Comparison of ENCODE assay signal across 1 cellular context in the genomic region with DNA sequence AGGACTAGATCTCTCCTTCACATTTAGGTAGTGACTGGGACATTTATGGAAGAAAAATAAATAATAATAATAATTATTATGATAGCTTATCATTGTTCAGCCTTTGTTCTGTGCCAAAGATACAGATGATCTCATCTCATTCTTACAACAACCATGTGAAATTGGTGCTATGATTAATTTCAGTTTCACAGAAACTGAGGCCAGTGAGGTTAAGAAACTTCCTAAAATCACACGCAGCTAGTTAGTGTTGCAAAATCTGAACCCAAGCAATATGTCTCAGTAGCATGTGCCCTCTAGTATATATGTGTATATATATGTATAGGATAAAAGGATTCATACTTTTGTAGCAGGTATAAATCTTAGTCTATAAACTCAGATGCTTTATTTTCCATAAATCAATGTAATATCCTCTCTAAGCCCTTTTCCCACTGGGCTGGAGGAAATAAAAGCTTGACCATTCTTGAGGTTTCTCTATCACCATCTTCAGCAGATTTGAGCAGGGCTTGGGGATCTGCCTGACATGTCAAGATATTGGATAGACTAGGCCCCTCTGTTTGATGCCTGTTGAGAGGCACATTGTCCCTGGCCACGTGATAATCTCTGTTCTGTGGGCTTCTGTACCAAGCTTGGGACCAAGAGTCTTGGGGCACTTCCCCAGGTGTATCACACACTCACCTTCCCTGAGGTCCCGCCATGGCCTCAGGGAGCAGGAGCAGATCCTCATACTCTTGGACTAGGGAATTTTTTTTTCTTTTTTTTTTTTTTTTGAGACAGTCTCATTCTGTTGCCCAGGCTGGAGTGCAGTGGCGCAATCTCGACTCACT.
TF ChIP-seq lines count a peak whose summit lies in the region.

No MANE protein-coding gene starts in this region.

TF ChIP-seq in GM12878, 131 proteins besides CTCF, POLR2A, EP300 and RAD21 (continued from another document and continues in another):
- no peak for TF ChIP-seq TBL1XR1 (IDR thresholded peaks at IDR 0.05; ENCODE audit: low read depth, low read length)
- peak; percentile 75 for TF ChIP-seq JUNB (IDR thresholded peaks at IDR 0.05)
- no peak for TF ChIP-seq CHD4 (IDR thresholded peaks at IDR 0.05)
- TF ChIP-seq RBBP5 (conservative IDR thresholded peaks at IDR 0.05) = no peak
- TF ChIP-seq TCF7 (IDR thresholded peaks at IDR 0.05; ENCODE audit: borderline replicate concordance) = no peak
- TF ChIP-seq POLR2AphosphoS2 (IDR thresholded peaks at IDR 0.05; ENCODE audit: low read depth, low read length) = no peak
- no peak for TF ChIP-seq ETV6 (conservative IDR thresholded peaks at IDR 0.05 in 1 of 2, IDR thresholded peaks at IDR 0.05 in 1 of 2; ENCODE audit: borderline replicate concordance in 1 of 2, low read depth in 1 of 2)
- TF ChIP-seq, protein P1, sequence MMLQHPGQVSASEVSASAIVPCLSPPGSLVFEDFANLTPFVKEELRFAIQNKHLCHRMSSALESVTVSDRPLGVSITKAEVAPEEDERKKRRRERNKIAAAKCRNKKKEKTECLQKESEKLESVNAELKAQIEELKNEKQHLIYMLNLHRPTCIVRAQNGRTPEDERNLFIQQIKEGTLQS (IDR thresholded peaks at IDR 0.05; ENCODE audit: borderline replicate concordance, extremely low read depth, low read depth, low read length) = no peak
- TF ChIP-seq, protein P2, sequence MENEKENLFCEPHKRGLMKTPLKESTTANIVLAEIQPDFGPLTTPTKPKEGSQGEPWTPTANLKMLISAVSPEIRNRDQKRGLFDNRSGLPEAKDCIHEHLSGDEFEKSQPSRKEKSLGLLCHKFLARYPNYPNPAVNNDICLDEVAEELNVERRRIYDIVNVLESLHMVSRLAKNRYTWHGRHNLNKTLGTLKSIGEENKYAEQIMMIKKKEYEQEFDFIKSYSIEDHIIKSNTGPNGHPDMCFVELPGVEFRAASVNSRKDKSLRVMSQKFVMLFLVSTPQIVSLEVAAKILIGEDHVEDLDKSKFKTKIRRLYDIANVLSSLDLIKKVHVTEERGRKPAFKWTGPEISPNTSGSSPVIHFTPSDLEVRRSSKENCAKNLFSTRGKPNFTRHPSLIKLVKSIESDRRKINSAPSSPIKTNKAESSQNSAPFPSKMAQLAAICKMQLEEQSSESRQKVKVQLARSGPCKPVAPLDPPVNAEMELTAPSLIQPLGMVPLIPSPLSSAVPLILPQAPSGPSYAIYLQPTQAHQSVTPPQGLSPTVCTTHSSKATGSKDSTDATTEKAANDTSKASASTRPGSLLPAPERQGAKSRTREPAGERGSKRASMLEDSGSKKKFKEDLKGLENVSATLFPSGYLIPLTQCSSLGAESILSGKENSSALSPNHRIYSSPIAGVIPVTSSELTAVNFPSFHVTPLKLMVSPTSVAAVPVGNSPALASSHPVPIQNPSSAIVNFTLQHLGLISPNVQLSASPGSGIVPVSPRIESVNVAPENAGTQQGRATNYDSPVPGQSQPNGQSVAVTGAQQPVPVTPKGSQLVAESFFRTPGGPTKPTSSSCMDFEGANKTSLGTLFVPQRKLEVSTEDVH (IDR thresholded peaks at IDR 0.05; ENCODE audit: low read depth, partially characterized antibody) = no peak
- no peak for TF ChIP-seq ZBTB4 (CRISPR knock-in tag; IDR thresholded peaks at IDR 0.05)
- no peak for TF ChIP-seq SREBF2 (IDR thresholded peaks at IDR 0.05; ENCODE audit: low read length)
- TF ChIP-seq MTA3 (IDR thresholded peaks at IDR 0.05; ENCODE audit: borderline replicate concordance, low read length) = no peak
- TF ChIP-seq FOXM1 (IDR thresholded peaks at IDR 0.05; ENCODE audit: low read depth, low read length) = peak; percentile 60; the same call in 1 of the 2 replicates
- no peak for TF ChIP-seq PRDM15 (CRISPR knock-in tag; IDR thresholded peaks at IDR 0.05)
- no peak for TF ChIP-seq WRNIP1 (IDR thresholded peaks at IDR 0.05; ENCODE audit: borderline replicate concordance, low read depth, low read length)
- no peak for TF ChIP-seq RELA (IDR thresholded peaks at IDR 0.05; ENCODE audit: borderline replicate concordance, partially characterized antibody)
- TF ChIP-seq TARDBP (IDR thresholded peaks at IDR 0.05; ENCODE audit: borderline replicate concordance) = no peak
- TF ChIP-seq, protein P3, sequence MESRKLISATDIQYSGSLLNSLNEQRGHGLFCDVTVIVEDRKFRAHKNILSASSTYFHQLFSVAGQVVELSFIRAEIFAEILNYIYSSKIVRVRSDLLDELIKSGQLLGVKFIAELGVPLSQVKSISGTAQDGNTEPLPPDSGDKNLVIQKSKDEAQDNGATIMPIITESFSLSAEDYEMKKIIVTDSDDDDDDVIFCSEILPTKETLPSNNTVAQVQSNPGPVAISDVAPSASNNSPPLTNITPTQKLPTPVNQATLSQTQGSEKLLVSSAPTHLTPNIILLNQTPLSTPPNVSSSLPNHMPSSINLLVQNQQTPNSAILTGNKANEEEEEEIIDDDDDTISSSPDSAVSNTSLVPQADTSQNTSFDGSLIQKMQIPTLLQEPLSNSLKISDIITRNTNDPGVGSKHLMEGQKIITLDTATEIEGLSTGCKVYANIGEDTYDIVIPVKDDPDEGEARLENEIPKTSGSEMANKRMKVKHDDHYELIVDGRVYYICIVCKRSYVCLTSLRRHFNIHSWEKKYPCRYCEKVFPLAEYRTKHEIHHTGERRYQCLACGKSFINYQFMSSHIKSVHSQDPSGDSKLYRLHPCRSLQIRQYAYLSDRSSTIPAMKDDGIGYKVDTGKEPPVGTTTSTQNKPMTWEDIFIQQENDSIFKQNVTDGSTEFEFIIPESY (IDR thresholded peaks at IDR 0.05) = no peak
- TF ChIP-seq ATF2 (IDR thresholded peaks at IDR 0.05; ENCODE audit: low read length) = peak; percentile 71
- no peak for TF ChIP-seq REST (IDR thresholded peaks at IDR 0.05; ENCODE audit: low read depth, low read length)
- peak; percentile 71 for TF ChIP-seq RUNX3 (IDR thresholded peaks at IDR 0.05; ENCODE audit: low read length)
- TF ChIP-seq ZZZ3 (IDR thresholded peaks at IDR 0.05; ENCODE audit: control insufficient read depth, insufficient read length, low read depth) = no peak
- no peak for TF ChIP-seq BRCA1 (IDR thresholded peaks at IDR 0.05; ENCODE audit: low read depth, low read length)
- no peak for TF ChIP-seq CHD1 (IDR thresholded peaks at IDR 0.05; ENCODE audit: low read depth, low read length)
- no peak for TF ChIP-seq FOXK2 (IDR thresholded peaks at IDR 0.05)
- no peak for TF ChIP-seq EGR1 (IDR thresholded peaks at IDR 0.05; ENCODE audit: borderline replicate concordance in 1 of 2, low read depth in 2 of 2, low read length in 2 of 2)
- TF ChIP-seq SP1 (IDR thresholded peaks at IDR 0.05; ENCODE audit: low read depth, low read length) = no peak
- no peak for TF ChIP-seq PAX8 (IDR thresholded peaks at IDR 0.05)
- TF ChIP-seq, protein P4, sequence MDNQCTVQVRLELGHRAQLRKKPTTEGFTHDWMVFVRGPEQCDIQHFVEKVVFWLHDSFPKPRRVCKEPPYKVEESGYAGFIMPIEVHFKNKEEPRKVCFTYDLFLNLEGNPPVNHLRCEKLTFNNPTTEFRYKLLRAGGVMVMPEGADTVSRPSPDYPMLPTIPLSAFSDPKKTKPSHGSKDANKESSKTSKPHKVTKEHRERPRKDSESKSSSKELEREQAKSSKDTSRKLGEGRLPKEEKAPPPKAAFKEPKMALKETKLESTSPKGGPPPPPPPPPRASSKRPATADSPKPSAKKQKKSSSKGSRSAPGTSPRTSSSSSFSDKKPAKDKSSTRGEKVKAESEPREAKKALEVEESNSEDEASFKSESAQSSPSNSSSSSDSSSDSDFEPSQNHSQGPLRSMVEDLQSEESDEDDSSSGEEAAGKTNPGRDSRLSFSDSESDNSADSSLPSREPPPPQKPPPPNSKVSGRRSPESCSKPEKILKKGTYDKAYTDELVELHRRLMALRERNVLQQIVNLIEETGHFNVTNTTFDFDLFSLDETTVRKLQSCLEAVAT (IDR thresholded peaks at IDR 0.05) = no peak
- no peak for TF ChIP-seq YY1 (IDR thresholded peaks at IDR 0.05; ENCODE audit: low read depth, low read length)
- TF ChIP-seq RFX5 (IDR thresholded peaks at IDR 0.05; ENCODE audit: low read depth, low read length) = no peak
- TF ChIP-seq ZNF384 (IDR thresholded peaks at IDR 0.05; ENCODE audit: borderline replicate concordance, low read depth, low read length) = no peak
- TF ChIP-seq JUND (IDR thresholded peaks at IDR 0.05; ENCODE audit: low read depth, low read length) = no peak
- no peak for TF ChIP-seq CBFB (IDR thresholded peaks at IDR 0.05; ENCODE audit: low read depth)
- TF ChIP-seq NRF1 (conservative IDR thresholded peaks at IDR 0.05; ENCODE audit: low read depth, low read length) = no peak
- no peak for TF ChIP-seq MXI1 (IDR thresholded peaks at IDR 0.05; ENCODE audit: low read depth, low read length)
- no peak for TF ChIP-seq ZNF207 (IDR thresholded peaks at IDR 0.05; ENCODE audit: borderline replicate concordance)
- TF ChIP-seq SMC3 (IDR thresholded peaks at IDR 0.05; ENCODE audit: borderline replicate concordance, low read length) = no peak
- no peak for TF ChIP-seq POLR2AphosphoS5 (IDR thresholded peaks at IDR 0.05; ENCODE audit: low read length)
- no peak for TF ChIP-seq TAF1 (IDR thresholded peaks at IDR 0.05; ENCODE audit: borderline replicate concordance, low read depth, low read length)
- no peak for TF ChIP-seq STAT3 (IDR thresholded peaks at IDR 0.05; ENCODE audit: low read depth, low read length)
- TF ChIP-seq SREBF1 (IDR thresholded peaks at IDR 0.05; ENCODE audit: low read length) = no peak
